Comparison of ENCODE assay signal across 2 cellular contexts in the genomic region with DNA sequence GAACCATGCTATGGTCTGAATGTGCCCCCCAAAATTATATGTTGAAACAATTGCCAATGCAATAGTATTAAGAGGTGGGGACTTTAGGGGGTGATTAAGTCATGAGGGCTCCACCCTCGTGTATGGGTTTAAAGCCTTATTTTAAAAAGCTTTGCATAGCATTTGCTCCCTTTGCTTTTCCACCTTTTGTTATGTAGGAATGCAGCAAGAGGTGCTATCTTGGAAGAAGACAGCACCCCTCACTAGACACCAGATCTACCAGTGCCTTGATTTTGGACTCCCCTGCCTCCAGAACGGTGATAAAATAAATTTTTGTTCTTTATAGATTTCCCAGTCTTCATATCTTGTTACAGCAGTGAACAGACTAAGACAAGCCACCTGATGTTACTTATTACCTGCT.
TF ChIP-seq lines count a peak whose summit lies in the region.

No MANE protein-coding gene starts in this region.

TF ChIP-seq in GM23338, 12 proteins besides CTCF, POLR2A, EP300 and RAD21 (continues in another document):
- TF ChIP-seq NANOG (IDR thresholded peaks at IDR 0.05; ENCODE audit: borderline replicate concordance) (no peak), EZH2 (IDR thresholded peaks at IDR 0.05; ENCODE audit: low read depth, unreplicated experiment) (no peak), JUNB (IDR thresholded peaks at IDR 0.05; ENCODE audit: unreplicated experiment) (no peak), ZNF114 (CRISPR knock-in tag; IDR thresholded peaks at IDR 0.05) (no peak), EZH2phosphoT487 (IDR thresholded peaks at IDR 0.05; ENCODE audit: unreplicated experiment) (no peak), CREB1 (CRISPR knock-in tag; IDR thresholded peaks at IDR 0.05; ENCODE audit: low read depth) (no peak), ZNF331 (CRISPR knock-in tag; IDR thresholded peaks at IDR 0.05; ENCODE audit: low read depth) (no peak), STAT1 (IDR thresholded peaks at IDR 0.05; ENCODE audit: unreplicated experiment) (no peak), POLR2AphosphoS5 (IDR thresholded peaks at IDR 0.05; ENCODE audit: low read depth) (no peak)
- TF ChIP-seq, protein P1, sequence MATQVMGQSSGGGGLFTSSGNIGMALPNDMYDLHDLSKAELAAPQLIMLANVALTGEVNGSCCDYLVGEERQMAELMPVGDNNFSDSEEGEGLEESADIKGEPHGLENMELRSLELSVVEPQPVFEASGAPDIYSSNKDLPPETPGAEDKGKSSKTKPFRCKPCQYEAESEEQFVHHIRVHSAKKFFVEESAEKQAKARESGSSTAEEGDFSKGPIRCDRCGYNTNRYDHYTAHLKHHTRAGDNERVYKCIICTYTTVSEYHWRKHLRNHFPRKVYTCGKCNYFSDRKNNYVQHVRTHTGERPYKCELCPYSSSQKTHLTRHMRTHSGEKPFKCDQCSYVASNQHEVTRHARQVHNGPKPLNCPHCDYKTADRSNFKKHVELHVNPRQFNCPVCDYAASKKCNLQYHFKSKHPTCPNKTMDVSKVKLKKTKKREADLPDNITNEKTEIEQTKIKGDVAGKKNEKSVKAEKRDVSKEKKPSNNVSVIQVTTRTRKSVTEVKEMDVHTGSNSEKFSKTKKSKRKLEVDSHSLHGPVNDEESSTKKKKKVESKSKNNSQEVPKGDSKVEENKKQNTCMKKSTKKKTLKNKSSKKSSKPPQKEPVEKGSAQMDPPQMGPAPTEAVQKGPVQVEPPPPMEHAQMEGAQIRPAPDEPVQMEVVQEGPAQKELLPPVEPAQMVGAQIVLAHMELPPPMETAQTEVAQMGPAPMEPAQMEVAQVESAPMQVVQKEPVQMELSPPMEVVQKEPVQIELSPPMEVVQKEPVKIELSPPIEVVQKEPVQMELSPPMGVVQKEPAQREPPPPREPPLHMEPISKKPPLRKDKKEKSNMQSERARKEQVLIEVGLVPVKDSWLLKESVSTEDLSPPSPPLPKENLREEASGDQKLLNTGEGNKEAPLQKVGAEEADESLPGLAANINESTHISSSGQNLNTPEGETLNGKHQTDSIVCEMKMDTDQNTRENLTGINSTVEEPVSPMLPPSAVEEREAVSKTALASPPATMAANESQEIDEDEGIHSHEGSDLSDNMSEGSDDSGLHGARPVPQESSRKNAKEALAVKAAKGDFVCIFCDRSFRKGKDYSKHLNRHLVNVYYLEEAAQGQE (IDR thresholded peaks at IDR 0.05; ENCODE audit: unreplicated experiment), result no peak
- TF ChIP-seq, protein P2, sequence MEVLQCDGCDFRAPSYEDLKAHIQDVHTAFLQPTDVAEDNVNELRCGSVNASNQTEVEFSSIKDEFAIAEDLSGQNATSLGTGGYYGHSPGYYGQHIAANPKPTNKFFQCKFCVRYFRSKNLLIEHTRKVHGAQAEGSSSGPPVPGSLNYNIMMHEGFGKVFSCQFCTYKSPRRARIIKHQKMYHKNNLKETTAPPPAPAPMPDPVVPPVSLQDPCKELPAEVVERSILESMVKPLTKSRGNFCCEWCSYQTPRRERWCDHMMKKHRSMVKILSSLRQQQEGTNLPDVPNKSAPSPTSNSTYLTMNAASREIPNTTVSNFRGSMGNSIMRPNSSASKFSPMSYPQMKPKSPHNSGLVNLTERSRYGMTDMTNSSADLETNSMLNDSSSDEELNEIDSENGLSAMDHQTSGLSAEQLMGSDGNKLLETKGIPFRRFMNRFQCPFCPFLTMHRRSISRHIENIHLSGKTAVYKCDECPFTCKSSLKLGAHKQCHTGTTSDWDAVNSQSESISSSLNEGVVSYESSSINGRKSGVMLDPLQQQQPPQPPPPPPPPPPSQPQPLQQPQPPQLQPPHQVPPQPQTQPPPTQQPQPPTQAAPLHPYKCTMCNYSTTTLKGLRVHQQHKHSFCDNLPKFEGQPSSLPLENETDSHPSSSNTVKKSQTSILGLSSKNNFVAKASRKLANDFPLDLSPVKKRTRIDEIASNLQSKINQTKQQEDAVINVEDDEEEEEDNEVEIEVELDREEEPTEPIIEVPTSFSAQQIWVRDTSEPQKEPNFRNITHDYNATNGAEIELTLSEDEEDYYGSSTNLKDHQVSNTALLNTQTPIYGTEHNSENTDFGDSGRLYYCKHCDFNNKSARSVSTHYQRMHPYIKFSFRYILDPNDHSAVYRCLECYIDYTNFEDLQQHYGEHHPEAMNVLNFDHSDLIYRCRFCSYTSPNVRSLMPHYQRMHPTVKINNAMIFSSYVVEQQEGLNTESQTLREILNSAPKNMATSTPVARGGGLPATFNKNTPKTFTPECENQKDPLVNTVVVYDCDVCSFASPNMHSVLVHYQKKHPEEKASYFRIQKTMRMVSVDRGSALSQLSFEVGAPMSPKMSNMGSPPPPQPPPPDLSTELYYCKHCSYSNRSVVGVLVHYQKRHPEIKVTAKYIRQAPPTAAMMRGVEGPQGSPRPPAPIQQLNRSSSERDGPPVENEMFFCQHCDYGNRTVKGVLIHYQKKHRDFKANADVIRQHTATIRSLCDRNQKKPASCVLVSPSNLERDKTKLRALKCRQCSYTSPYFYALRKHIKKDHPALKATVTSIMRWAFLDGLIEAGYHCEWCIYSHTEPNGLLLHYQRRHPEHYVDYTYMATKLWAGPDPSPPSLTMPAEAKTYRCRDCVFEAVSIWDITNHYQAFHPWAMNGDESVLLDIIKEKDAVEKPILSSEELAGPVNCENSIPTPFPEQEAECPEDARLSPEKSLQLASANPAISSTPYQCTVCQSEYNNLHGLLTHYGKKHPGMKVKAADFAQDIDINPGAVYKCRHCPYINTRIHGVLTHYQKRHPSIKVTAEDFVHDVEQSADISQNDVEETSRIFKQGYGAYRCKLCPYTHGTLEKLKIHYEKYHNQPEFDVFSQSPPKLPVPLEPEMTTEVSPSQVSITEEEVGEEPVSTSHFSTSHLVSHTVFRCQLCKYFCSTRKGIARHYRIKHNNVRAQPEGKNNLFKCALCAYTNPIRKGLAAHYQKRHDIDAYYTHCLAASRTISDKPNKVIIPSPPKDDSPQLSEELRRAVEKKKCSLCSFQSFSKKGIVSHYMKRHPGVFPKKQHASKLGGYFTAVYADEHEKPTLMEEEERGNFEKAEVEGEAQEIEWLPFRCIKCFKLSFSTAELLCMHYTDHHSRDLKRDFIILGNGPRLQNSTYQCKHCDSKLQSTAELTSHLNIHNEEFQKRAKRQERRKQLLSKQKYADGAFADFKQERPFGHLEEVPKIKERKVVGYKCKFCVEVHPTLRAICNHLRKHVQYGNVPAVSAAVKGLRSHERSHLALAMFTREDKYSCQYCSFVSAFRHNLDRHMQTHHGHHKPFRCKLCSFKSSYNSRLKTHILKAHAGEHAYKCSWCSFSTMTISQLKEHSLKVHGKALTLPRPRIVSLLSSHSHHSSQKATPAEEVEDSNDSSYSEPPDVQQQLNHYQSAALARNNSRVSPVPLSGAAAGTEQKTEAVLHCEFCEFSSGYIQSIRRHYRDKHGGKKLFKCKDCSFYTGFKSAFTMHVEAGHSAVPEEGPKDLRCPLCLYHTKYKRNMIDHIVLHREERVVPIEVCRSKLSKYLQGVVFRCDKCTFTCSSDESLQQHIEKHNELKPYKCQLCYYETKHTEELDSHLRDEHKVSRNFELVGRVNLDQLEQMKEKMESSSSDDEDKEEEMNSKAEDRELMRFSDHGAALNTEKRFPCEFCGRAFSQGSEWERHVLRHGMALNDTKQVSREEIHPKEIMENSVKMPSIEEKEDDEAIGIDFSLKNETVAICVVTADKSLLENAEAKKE (CRISPR knock-in tag; IDR thresholded peaks at IDR 0.05), result no peak

TF ChIP-seq in H1, 55 proteins besides CTCF, POLR2A, EP300 and RAD21:
- no peak for TF ChIP-seq SRF (IDR thresholded peaks at IDR 0.05; ENCODE audit: low read depth, low read length)
- 0 out of 2 replicates have a peak, but pooled peaks have one; percentile 65 for TF ChIP-seq POU5F1 (IDR thresholded peaks at IDR 0.05; ENCODE audit: low read depth, low read length)
- no peak for TF ChIP-seq MAFK (IDR thresholded peaks at IDR 0.05; ENCODE audit: low read depth, low read length)
- TF ChIP-seq EGR1 (IDR thresholded peaks at IDR 0.05; ENCODE audit: borderline replicate concordance, low read depth, low read length), result no peak
- TF ChIP-seq TEAD4 (IDR thresholded peaks at IDR 0.05; ENCODE audit: low read depth, low read length), result peak; percentile 74
- no peak for TF ChIP-seq POLR2AphosphoS5 (IDR thresholded peaks at IDR 0.05; ENCODE audit: low read depth, low read length)
- TF ChIP-seq SP2 (IDR thresholded peaks at IDR 0.05; ENCODE audit: low read length), result no peak
- TF ChIP-seq, protein P3, sequence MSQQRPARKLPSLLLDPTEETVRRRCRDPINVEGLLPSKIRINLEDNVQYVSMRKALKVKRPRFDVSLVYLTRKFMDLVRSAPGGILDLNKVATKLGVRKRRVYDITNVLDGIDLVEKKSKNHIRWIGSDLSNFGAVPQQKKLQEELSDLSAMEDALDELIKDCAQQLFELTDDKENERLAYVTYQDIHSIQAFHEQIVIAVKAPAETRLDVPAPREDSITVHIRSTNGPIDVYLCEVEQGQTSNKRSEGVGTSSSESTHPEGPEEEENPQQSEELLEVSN (IDR thresholded peaks at IDR 0.05), result no peak
- TF ChIP-seq KDM4A (IDR thresholded peaks at IDR 0.05; ENCODE audit: low read depth, low read length, severe bottlenecking), result no peak
TF ChIP-seq in H1: peak in this region for 2.
